Comparison of ENCODE assay signal across 1 cellular context in the genomic region with DNA sequence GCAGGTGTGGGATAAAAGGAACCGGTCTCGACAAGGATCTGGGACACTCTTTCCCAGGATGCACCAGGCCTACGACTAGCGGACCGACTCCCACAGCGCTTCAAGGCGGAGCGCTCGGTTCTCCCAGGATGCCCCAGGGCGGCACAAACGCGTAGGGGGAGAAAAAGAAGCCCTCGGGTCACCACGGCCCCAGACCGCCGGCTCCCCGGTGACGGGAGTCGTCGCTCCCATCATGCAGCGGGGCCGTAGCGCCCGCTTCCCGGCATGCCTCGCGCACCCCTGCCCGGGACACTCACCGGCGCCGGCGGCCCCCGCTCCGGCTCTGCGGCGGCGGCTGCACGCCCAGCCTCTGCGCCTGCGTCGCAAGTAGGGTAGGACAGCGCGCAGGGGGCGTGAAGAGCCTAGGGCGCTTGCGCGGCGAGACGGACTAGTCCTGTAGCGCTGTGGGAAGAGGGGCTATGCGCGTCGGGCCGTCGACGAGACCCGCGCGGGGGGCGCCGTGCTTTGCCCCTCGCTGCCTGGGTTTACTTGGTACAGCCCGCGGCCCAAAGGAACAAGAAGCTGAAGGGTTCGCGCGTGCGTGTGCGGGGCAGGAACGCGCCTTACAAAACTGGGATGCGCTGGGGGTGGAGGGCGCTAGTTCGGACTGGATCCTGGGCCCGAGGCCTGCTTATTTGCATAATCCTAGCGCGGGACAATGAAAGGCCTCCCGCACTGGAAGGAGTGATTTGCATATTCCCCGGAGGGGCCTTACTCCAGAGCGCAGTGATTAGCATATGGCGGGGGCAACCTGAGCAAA.
TF ChIP-seq lines count a peak whose summit lies in the region.

A gene with protein sequence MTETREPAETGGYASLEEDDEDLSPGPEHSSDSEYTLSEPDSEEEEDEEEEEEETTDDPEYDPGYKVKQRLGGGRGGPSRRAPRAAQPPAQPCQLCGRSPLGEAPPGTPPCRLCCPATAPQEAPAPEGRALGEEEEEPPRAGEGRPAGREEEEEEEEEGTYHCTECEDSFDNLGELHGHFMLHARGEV (minus strand): TSS at position 368 of the 799 bp plus-strand sequence. CDS start 5,325 bp downstream, outside the sequence.

TF ChIP-seq in HepG2, 621 proteins besides CTCF, POLR2A, EP300 and RAD21 (continued from another document and continues in another):
- TF ChIP-seq ZSCAN20 (CRISPR knock-in tag; IDR thresholded peaks at IDR 0.05; ENCODE audit: borderline replicate concordance) (0 out of 2 replicates have a peak, but pooled peaks have one; percentile 84), HMGXB4 (CRISPR knock-in tag; IDR thresholded peaks at IDR 0.05; ENCODE audit: borderline replicate concordance in 1 of 2, low read depth in 1 of 2) (peak in 1 of 2 experiments; percentile 87; a peak in 2 of 4 replicates), ZNF263 (CRISPR knock-in tag; IDR thresholded peaks at IDR 0.05) (peak; percentile 67; the same call in 1 of the 2 replicates), RARA (CRISPR knock-in tag; IDR thresholded peaks at IDR 0.05) (no peak), ZFP36L2 (CRISPR knock-in tag; IDR thresholded peaks at IDR 0.05) (no peak), ZNF24 (IDR thresholded peaks at IDR 0.05) (no peak), ZNF124 (CRISPR knock-in tag; IDR thresholded peaks at IDR 0.05) (peak; percentile 81; the same call in 1 of the 2 replicates), GABPA (IDR thresholded peaks at IDR 0.05; ENCODE audit: low read depth, low read length) (no peak), GABPA (CRISPR knock-in tag; IDR thresholded peaks at IDR 0.05; ENCODE audit: low read depth) (no peak; the same call in 1 of the 2 replicates), NCOA5 (CRISPR knock-in tag; IDR thresholded peaks at IDR 0.05) (no peak), BORCS8-MEF2B (CRISPR knock-in tag; IDR thresholded peaks at IDR 0.05) (peak; percentile 90; the same call in 1 of the 2 replicates), THRA (CRISPR knock-in tag; IDR thresholded peaks at IDR 0.05; ENCODE audit: borderline replicate concordance) (no peak), ZNF720 (CRISPR knock-in tag; IDR thresholded peaks at IDR 0.05) (no peak), SMAD9 (CRISPR knock-in tag; IDR thresholded peaks at IDR 0.05) (no peak), NAIF1 (CRISPR knock-in tag; IDR thresholded peaks at IDR 0.05; ENCODE audit: borderline replicate concordance) (peak; percentile 76; the same call in 1 of the 2 replicates), HOMEZ (CRISPR knock-in tag; IDR thresholded peaks at IDR 0.05; ENCODE audit: low read depth) (no peak), ZNF136 (CRISPR knock-in tag; IDR thresholded peaks at IDR 0.05; ENCODE audit: low read depth) (peak; percentile 65), MAF1 (CRISPR knock-in tag; IDR thresholded peaks at IDR 0.05; ENCODE audit: borderline replicate concordance) (peak; percentile 57; the same call in 1 of the 2 replicates), NBN (conservative IDR thresholded peaks at IDR 0.05) (no peak), ZNF550 (CRISPR knock-in tag; IDR thresholded peaks at IDR 0.05; ENCODE audit: borderline replicate concordance) (peak; percentile 97), ATF7-NPFF (CRISPR knock-in tag; IDR thresholded peaks at IDR 0.05; ENCODE audit: low read depth) (peak; percentile 77), NFE2L2 (IDR thresholded peaks at IDR 0.05; ENCODE audit: low read length) (no peak), JARID2 (CRISPR knock-in tag; IDR thresholded peaks at IDR 0.05; ENCODE audit: insufficient replicate concordance) (no peak), ZNF644 (CRISPR knock-in tag; IDR thresholded peaks at IDR 0.05; ENCODE audit: low read depth) (no peak), JDP2 (CRISPR knock-in tag; IDR thresholded peaks at IDR 0.05; ENCODE audit: borderline replicate concordance) (peak; percentile 71), BRCA1 (CRISPR knock-in tag; IDR thresholded peaks at IDR 0.05) (peak; percentile 72), ZNF468 (CRISPR knock-in tag; IDR thresholded peaks at IDR 0.05) (0 out of 2 replicates have a peak, but pooled peaks have one; percentile 61), SKIL (CRISPR knock-in tag; IDR thresholded peaks at IDR 0.05; ENCODE audit: borderline replicate concordance) (0 out of 2 replicates have a peak, but pooled peaks have one; percentile 24), ZFX (CRISPR knock-in tag; IDR thresholded peaks at IDR 0.05; ENCODE audit: low read depth) (peak; percentile 88), NFE2L1 (CRISPR knock-in tag; IDR thresholded peaks at IDR 0.05; ENCODE audit: borderline replicate concordance) (peak; percentile 83), ZNF703 (CRISPR knock-in tag; IDR thresholded peaks at IDR 0.05; ENCODE audit: borderline replicate concordance) (no peak), ZNF292 (CRISPR knock-in tag; IDR thresholded peaks at IDR 0.05; ENCODE audit: borderline replicate concordance, low read depth) (0 out of 2 replicates have a peak, but pooled peaks have one; percentile 9), SIN3A (IDR thresholded peaks at IDR 0.05; ENCODE audit: borderline replicate concordance, low read depth, low read length) (peak; percentile 35; the same call in 1 of the 2 replicates), XRCC5 (optimal IDR thresholded peaks at IDR 0.05; ENCODE audit: low read length) (peak; percentile 15), ZKSCAN1 (IDR thresholded peaks at IDR 0.05; ENCODE audit: low read length) (no peak), ZBTB21 (CRISPR knock-in tag; IDR thresholded peaks at IDR 0.05) (no peak), HNRNPL (IDR thresholded peaks at IDR 0.05; ENCODE audit: low read depth, low read length) (0 out of 2 replicates have a peak, but pooled peaks have one; percentile 25), ZNF274 (CRISPR knock-in tag; IDR thresholded peaks at IDR 0.05) (peak; percentile 87; the same call in 1 of the 2 replicates), ZFP36L1 (CRISPR knock-in tag; IDR thresholded peaks at IDR 0.05) (peak; percentile 42; the same call in 1 of the 2 replicates), RFX1 (IDR thresholded peaks at IDR 0.05) (no peak), ATRX (CRISPR knock-in tag; IDR thresholded peaks at IDR 0.05; ENCODE audit: borderline replicate concordance) (0 out of 2 replicates have a peak, but pooled peaks have one; percentile 7), ZNF660 (CRISPR knock-in tag; IDR thresholded peaks at IDR 0.05; ENCODE audit: borderline replicate concordance, low read depth) (no peak), ZNF605 (CRISPR knock-in tag; IDR thresholded peaks at IDR 0.05) (peak; percentile 73), ZBTB1 (CRISPR knock-in tag; IDR thresholded peaks at IDR 0.05; ENCODE audit: borderline replicate concordance) (no peak), ELF4 (CRISPR knock-in tag; IDR thresholded peaks at IDR 0.05; ENCODE audit: borderline replicate concordance) (no peak), ZNF709 (CRISPR knock-in tag; IDR thresholded peaks at IDR 0.05) (peak; percentile 89; the same call in 1 of the 2 replicates), NFIB (CRISPR knock-in tag; IDR thresholded peaks at IDR 0.05; ENCODE audit: borderline replicate concordance) (no peak), ZNF816 (CRISPR knock-in tag; IDR thresholded peaks at IDR 0.05; ENCODE audit: borderline replicate concordance) (peak; percentile 80; the same call in 1 of the 2 replicates)
- TF ChIP-seq, protein P1, sequence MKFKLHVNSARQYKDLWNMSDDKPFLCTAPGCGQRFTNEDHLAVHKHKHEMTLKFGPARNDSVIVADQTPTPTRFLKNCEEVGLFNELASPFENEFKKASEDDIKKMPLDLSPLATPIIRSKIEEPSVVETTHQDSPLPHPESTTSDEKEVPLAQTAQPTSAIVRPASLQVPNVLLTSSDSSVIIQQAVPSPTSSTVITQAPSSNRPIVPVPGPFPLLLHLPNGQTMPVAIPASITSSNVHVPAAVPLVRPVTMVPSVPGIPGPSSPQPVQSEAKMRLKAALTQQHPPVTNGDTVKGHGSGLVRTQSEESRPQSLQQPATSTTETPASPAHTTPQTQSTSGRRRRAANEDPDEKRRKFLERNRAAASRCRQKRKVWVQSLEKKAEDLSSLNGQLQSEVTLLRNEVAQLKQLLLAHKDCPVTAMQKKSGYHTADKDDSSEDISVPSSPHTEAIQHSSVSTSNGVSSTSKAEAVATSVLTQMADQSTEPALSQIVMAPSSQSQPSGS (CRISPR knock-in tag; IDR thresholded peaks at IDR 0.05) = peak; percentile 38; the same call in 1 of the 2 replicates
- TF ChIP-seq, protein P2, sequence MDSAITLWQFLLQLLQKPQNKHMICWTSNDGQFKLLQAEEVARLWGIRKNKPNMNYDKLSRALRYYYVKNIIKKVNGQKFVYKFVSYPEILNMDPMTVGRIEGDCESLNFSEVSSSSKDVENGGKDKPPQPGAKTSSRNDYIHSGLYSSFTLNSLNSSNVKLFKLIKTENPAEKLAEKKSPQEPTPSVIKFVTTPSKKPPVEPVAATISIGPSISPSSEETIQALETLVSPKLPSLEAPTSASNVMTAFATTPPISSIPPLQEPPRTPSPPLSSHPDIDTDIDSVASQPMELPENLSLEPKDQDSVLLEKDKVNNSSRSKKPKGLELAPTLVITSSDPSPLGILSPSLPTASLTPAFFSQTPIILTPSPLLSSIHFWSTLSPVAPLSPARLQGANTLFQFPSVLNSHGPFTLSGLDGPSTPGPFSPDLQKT (CRISPR knock-in tag; IDR thresholded peaks at IDR 0.05; ENCODE audit: borderline replicate concordance) = peak; percentile 63; the same call in 1 of the 2 replicates
- TF ChIP-seq, protein P3, sequence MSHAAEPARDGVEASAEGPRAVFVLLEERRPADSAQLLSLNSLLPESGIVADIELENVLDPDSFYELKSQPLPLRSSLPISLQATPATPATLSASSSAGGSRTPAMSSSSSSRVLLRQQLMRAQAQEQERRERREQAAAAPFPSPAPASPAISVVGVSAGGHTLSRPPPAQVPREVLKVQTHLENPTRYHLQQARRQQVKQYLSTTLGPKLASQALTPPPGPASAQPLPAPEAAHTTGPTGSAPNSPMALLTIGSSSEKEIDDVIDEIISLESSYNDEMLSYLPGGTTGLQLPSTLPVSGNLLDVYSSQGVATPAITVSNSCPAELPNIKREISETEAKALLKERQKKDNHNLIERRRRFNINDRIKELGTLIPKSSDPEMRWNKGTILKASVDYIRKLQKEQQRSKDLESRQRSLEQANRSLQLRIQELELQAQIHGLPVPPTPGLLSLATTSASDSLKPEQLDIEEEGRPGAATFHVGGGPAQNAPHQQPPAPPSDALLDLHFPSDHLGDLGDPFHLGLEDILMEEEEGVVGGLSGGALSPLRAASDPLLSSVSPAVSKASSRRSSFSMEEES (CRISPR knock-in tag; IDR thresholded peaks at IDR 0.05) = no peak; the same call in 1 of the 2 replicates
- TF ChIP-seq, protein P4, sequence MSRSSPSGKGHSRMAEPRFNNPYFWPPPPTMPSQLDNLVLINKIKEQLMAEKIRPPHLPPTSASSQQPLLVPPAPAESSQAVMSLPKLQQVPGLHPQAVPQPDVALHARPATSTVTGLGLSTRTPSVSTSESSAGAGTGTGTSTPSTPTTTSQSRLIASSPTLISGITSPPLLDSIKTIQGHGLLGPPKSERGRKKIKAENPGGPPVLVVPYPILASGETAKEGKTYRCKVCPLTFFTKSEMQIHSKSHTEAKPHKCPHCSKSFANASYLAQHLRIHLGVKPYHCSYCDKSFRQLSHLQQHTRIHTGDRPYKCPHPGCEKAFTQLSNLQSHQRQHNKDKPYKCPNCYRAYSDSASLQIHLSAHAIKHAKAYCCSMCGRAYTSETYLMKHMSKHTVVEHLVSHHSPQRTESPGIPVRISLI (CRISPR knock-in tag; IDR thresholded peaks at IDR 0.05; ENCODE audit: borderline replicate concordance) = peak; percentile 23; the same call in 1 of the 2 replicates
